ENCODE assay signal across 11 cellular contexts in genomic region chr22:30420401-30421178, GRCh38. TPM values are rescaled to one million over a fixed set of nuclear protein-coding genes. Genes with fewer than 3 reads are reported as not detected.
DNase-seq lines count a peak whose midpoint lies in the region; TF ChIP-seq lines count a peak whose summit lies in the region.
"Had no signal": no experiment of that assay in that cellular context is flagged by ENCODE, and none has a peak within 500 bp of the region (broad histone marks: within the 10 kb centered on the region; RNA-seq: fewer than 3 reads in every experiment).

No MANE protein-coding gene starts in this region.

- TF ChIP-seq CTCF in mammary epithelial cell (conservative IDR thresholded peaks at IDR 0.05 in 1 of 2, IDR thresholded peaks at IDR 0.05 in 1 of 2; ENCODE audit: extremely low read depth in 1 of 2, insufficient read depth in 1 of 2, low read depth in 1 of 2, low read length in 2 of 2), result no peak
- no peak for TF ChIP-seq CTCF in vagina (IDR thresholded peaks at IDR 0.05)

- peak; percentile 84 for DNase-seq in mammary epithelial cell
- peak; percentile 88 to 92 for DNase-seq in lung microvascular endothelial cell (ENCODE audit: low read depth in 2 of 2)
- DNase-seq in NCI-H146 treated with DMSO at 0.1 percent for 48 hours (lab: John Stamatoyannopoulos, UW; ENCODE audit: unreplicated experiment), result no peak
- DNase-seq in Kasumi-1 (lab: John Stamatoyannopoulos, UW), result no peak
- no peak for DNase-seq in vagina (ENCODE audit: extremely low spot score in 2 of 2)
- no peak for DNase-seq in activated CD8-positive, alpha-beta memory T cell treated with anti-CD3 and anti-CD28 coated beads for 24 hours
- DNase-seq: DMS53 had no signal

- H2AFZ ChIP-seq in ACC112 (ENCODE audit: low read length, unreplicated experiment) (no peak overlapping the region), mammary epithelial cell (ENCODE audit: low read depth, low read length) (no peak overlapping the region)

- H3K27ac ChIP-seq in ACC112 (ENCODE audit: low read depth, low read length) (peak overlapping the region; percentile 100), mammary epithelial cell (ENCODE audit: insufficient read depth, low read depth, low read length) (peak overlapping the region; percentile 94), vagina (no peak overlapping the region)
- H3K27ac ChIP-seq: neutrophil had no signal

- H3K4me2 ChIP-seq in mammary epithelial cell (ENCODE audit: insufficient read depth, low read depth, low read length), result peak overlapping the region; percentile 26

- TF ChIP-seq EP300 in Ishikawa (IDR thresholded peaks at IDR 0.05; ENCODE audit: borderline replicate concordance), result no peak

- TF ChIP-seq RAD21 in Ishikawa (IDR thresholded peaks at IDR 0.05; ENCODE audit: low read depth), result no peak

- no TSS peak for BruUV-seq in mammary epithelial cell (replicated peaks; lab: Mats Ljungman, UMichigan)

- H3K27me3 ChIP-seq in ACC112 (ENCODE audit: insufficient read depth, low read length) (no peaks in the 10 kb centered on the region), mammary epithelial cell (ENCODE audit: insufficient read depth, low read length) (no peaks in the 10 kb centered on the region), vagina (no peaks in the 10 kb centered on the region)
- H3K27me3 ChIP-seq: neutrophil had no signal

- dilution Hi-C loops in mammary epithelial cell (cut with HindIII; ENCODE audit: low sequenced_read_pairs), result no loop called here

- intact Hi-C loops in mammary epithelial cell (cut with micrococcal nuclease) (no loop called here), vagina (cut with DNase I) (no loop called here)

- H4K20me1 ChIP-seq in mammary epithelial cell (ENCODE audit: insufficient read depth, low read length), result no peaks in the 10 kb centered on the region

- CTCF ChIA-PET in mammary epithelial cell (lab: Charles Lee; ENCODE audit: low non-redundant PET), result no interaction called here

- H3K36me3 ChIP-seq in ACC112 (ENCODE audit: insufficient read depth, low read length) (peaks cover 10% of the 10 kb centered on the region), mammary epithelial cell (ENCODE audit: insufficient read depth, low read length) (peaks cover 45% of the 10 kb centered on the region), vagina (peaks cover 0 to 43% of the 10 kb centered on the region in 2 donors)

- WGBS in mammary epithelial cell (ENCODE audit: low coverage, missing lambda C conversion rate), result 22% methylated on average over 6 of the region's 6 CpGs

- peak overlapping the region; percentile 83 for H3K9ac ChIP-seq in mammary epithelial cell (ENCODE audit: insufficient read depth, low read length)

- TF ChIP-seq POLR2A in vagina (IDR thresholded peaks at IDR 0.05), result no peak

- peak overlapping the region; percentile 37; the same call in 1 of the 2 replicates for H3K4me3 ChIP-seq in ACC112 (ENCODE audit: low read depth, low read length)
- no peak overlapping the region for H3K4me3 ChIP-seq in mammary epithelial cell (replicated peaks in 1 of 3; ENCODE audit: insufficient read depth in 1 of 3, low read depth in 2 of 3, low read length in 3 of 3)
- no peak overlapping the region for H3K4me3 ChIP-seq in vagina

- H3K79me2 ChIP-seq in ACC112 (ENCODE audit: control insufficient read depth, insufficient read depth, low read length, unreplicated experiment) (peaks cover 9% of the 10 kb centered on the region), mammary epithelial cell (ENCODE audit: insufficient read depth, low read length) (peaks cover 22% of the 10 kb centered on the region)

- in situ Hi-C loops in mammary epithelial cell (cut with MboI; ENCODE audit: low sequenced_read_pairs in 2 of 2), result no loop called here

- H3K9me3 ChIP-seq in mammary epithelial cell (replicated peaks; ENCODE audit: insufficient read depth, low read length) (no peaks in the 10 kb centered on the region), vagina (no peaks in the 10 kb centered on the region)
- H3K9me3 ChIP-seq: neutrophil had no signal

- H3K4me1 ChIP-seq in ACC112 (ENCODE audit: control insufficient read depth, insufficient read depth, low read length, unreplicated experiment) (peaks cover 54% of the 10 kb centered on the region), mammary epithelial cell (ENCODE audit: insufficient read depth, low read length) (peaks cover 81% of the 10 kb centered on the region), vagina (peaks cover 33% of the 10 kb centered on the region)

TF ChIP-seq in Ishikawa, 13 proteins besides CTCF, POLR2A, EP300 and RAD21:
- no peak for TF ChIP-seq NFIC (IDR thresholded peaks at IDR 0.05)
- TF ChIP-seq FOXM1 (IDR thresholded peaks at IDR 0.05; ENCODE audit: borderline replicate concordance, low read depth), result no peak
- TF ChIP-seq CREB1 (IDR thresholded peaks at IDR 0.05; ENCODE audit: low read depth), result no peak
- TF ChIP-seq EGR1 (IDR thresholded peaks at IDR 0.05), result 0 out of 2 replicates have a peak, but pooled peaks have one; percentile 28

RNA-seq across cellular contexts. Expression of gene MTFP1, which starts 5.0 kb away (rescaled TPM):
- total RNA-seq in mammary epithelial cell (1 to 10 TPM; 1.5 to 6.9 TPM), lung microvascular endothelial cell (17.7 and 24.0 TPM in 2 replicates), vagina (21.1 TPM)
- polyA plus RNA-seq in mammary epithelial cell, result 14.3 TPM
- polyA minus RNA-seq in mammary epithelial cell, result not detected

RNA-seq across cellular contexts. Expression of gene SEC14L2, which starts 23.8 kb away (rescaled TPM):
- total RNA-seq in mammary epithelial cell (100 to 1,000 TPM; 171 to 266 TPM), lung microvascular endothelial cell (7.8 and 8.1 TPM in 2 replicates), vagina (20.6 TPM)
- 168 TPM for polyA plus RNA-seq in mammary epithelial cell
- 208 TPM for polyA minus RNA-seq in mammary epithelial cell

RNA-seq across cellular contexts. Expression of gene RNF215, which starts 33.4 kb away (rescaled TPM):
- total RNA-seq in mammary epithelial cell (10 to 100 TPM; 21.6 to 22.0 TPM), lung microvascular endothelial cell (12.0 and 23.8 TPM in 2 replicates), vagina (17.4 TPM)
- 5.0 TPM for polyA plus RNA-seq in mammary epithelial cell
- 46.1 TPM for polyA minus RNA-seq in mammary epithelial cell

RNA-seq across cellular contexts. Expression of gene SEC14L3, which starts 51.2 kb away (rescaled TPM):
- total RNA-seq in mammary epithelial cell (not detected), lung microvascular endothelial cell (not detected in 2 replicates), vagina (not detected)
- not detected for polyA plus RNA-seq in mammary epithelial cell
- not detected for polyA minus RNA-seq in mammary epithelial cell
- total RNA-seq: T-helper 1 cell treated with Interleukin-12 subunit alpha and Interleukin-12 subunit beta and Interleukin-4 antibody, amounts not matched to agents 30 ng/mL and 1 ng/mL, for 36 hours had no signal

Comparison
In these comparisons a context has a peak if more than half of its experiments do, and no peak if none do; other contexts are left out.
1. DNase-seq: peak in mammary epithelial cell (single experiment) and lung microvascular endothelial cell (2 of 2); none in NCI-H146 treated with DMSO at 0.1 percent for 48 hours (single experiment), Kasumi-1 (0 of 2), vagina (0 of 2) and activated CD8-positive, alpha-beta memory T cell treated with anti-CD3 and anti-CD28 coated beads for 24 hours (single experiment).